ENCODE assay signal across 15 cellular contexts in the genomic region with DNA sequence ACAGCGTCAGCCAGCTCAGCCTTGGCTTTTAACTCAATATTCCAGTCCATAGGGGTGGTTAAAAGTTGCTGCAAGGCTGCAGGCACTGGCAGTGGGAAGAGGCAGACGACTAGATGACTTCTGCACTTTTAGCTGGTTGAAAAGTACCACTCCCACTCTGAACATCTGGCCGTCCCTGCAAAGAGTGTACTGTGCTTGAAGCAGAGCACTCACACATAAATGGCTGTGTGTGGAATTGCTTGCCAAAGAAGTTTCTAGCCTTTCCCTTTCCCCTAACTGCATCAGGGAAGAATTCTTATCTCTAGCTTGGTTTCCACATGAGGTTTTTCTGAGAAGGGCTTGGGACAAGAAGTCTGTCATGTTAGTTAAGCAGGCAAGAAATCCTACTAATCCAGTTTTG. TPM values are rescaled to one million over a fixed set of nuclear protein-coding genes. Genes with fewer than 3 reads are reported as not detected.
A peak's percentile ranks its signal among the peaks of the same experiment; 100 is the strongest.
DNase-seq lines count a peak whose midpoint lies in the region; ATAC-seq, FAIRE-seq and TF ChIP-seq lines count a peak whose summit lies in the region.
"Had no signal": no experiment of that assay in that cellular context is flagged by ENCODE, and none has a peak within 500 bp of the region (broad histone marks: within the 10 kb centered on the region; RNA-seq: fewer than 3 reads in every experiment).

No MANE protein-coding gene starts in this region.

- WGBS in GM23248 (ENCODE audit: low coverage in 1 of 2, low lambda C conversion rate in 2 of 2, missing lambda C conversion rate in 2 of 2), 2 experiments: 17 to 25% methylated on average over 3 of the region's 3 CpGs

- no peak overlapping the region for H3K4me3 ChIP-seq in GM23248
- H3K4me3 ChIP-seq in gastrocnemius medialis: no peak overlapping the region
- H3K4me3 ChIP-seq: BLaER1 had no signal

- H3K9me2 ChIP-seq in GM23248 (ENCODE audit: insufficient read depth): no peaks in the 10 kb centered on the region

- intact Hi-C loops in cardiac septum (cut with DNase I) (no loop called here), gastrocnemius medialis (cut with DNase I; ENCODE audit: low total_unique reads) (no loop called here)

- H3K27me3 ChIP-seq in GM23248 (replicated peaks; ENCODE audit: insufficient read depth) (no peaks in the 10 kb centered on the region), gastrocnemius medialis (no peaks in the 10 kb centered on the region)

- H3K9ac ChIP-seq in GM23248: peak overlapping the region; percentile 14; the same call in 1 of the 2 replicates
- H3K9ac ChIP-seq: BLaER1 had no signal

- no peak for FAIRE-seq in RCC 7860 (lab: Jason Lieb, UNC)

- peaks cover 47% of the 10 kb centered on the region for H3K79me2 ChIP-seq in GM23248 (ENCODE audit: insufficient read depth)

- H3K36me3 ChIP-seq in GM23248 (ENCODE audit: low read depth) (peaks cover 46% of the 10 kb centered on the region), gastrocnemius medialis (peaks cover 4 to 49% of the 10 kb centered on the region in 2 donors)

- H2AFZ ChIP-seq in GM23248: no peak overlapping the region

- TF ChIP-seq POLR2A in gastrocnemius medialis (IDR thresholded peaks at IDR 0.05): no peak

- peaks cover 77% of the 10 kb centered on the region for H3F3A ChIP-seq in GM23248 (ENCODE audit: insufficient read depth)

- peak overlapping the region; percentile 95 for H3K27ac ChIP-seq in GM23248
- peak overlapping the region; percentile 38 for H3K27ac ChIP-seq in angular gyrus (ENCODE audit: low read depth, low read length)
- peak overlapping the region; percentile 1 to 91 (median 20) for H3K27ac ChIP-seq in gastrocnemius medialis
- H3K27ac ChIP-seq: BLaER1 had no signal

- H4K20me1 ChIP-seq in GM23248 (ENCODE audit: insufficient read depth): no peaks in the 10 kb centered on the region

- H3K4me2 ChIP-seq in GM23248 (ENCODE audit: unreplicated experiment): no peak overlapping the region
- H3K4me2 ChIP-seq: BLaER1 had no signal

- ATAC-seq in gastrocnemius medialis: no peak
- ATAC-seq: T-cell had no signal

- TF ChIP-seq CTCF in gastrocnemius medialis (IDR thresholded peaks at IDR 0.05 in 4 of 5, conservative IDR thresholded peaks at IDR 0.05 in 1 of 5): no peak

- DNase-seq in GM23248 (no peak), cardiac septum (ENCODE audit: low spot score) (peak; percentile 75), gastrocnemius medialis (no peak), RCC 7860 (ENCODE audit: low spot score) (no peak), NCI-H146 treated with DMSO at 0.1 percent for 48 hours (lab: John Stamatoyannopoulos, UW; ENCODE audit: unreplicated experiment) (no peak), NCI-H1930 (lab: John Stamatoyannopoulos, UW) (no peak), NOMO-1 treated with dmso at 0.1 percent for 144 hours (lab: John Stamatoyannopoulos, UW; ENCODE audit: unreplicated experiment) (no peak)
- DNase-seq: activated CD4-positive, alpha-beta T cell treated with anti-CD3 and anti-CD28 coated beads, Interleukin-2, amount 10 ng/mL, durations not matched to agents 24 days and 14 days; KBM-7; mesendoderm; NCI-H1417; NCI-H446; T-cell had no signal

- peaks cover 33% of the 10 kb centered on the region for H3K4me1 ChIP-seq in GM23248 (ENCODE audit: insufficient read depth)
- H3K4me1 ChIP-seq in gastrocnemius medialis: peaks cover 0 to 12% of the 10 kb centered on the region in 2 donors

- H3K9me3 ChIP-seq in GM23248 (ENCODE audit: low read depth) (no peaks in the 10 kb centered on the region), gastrocnemius medialis (no peaks in the 10 kb centered on the region)
- H3K9me3 ChIP-seq: BLaER1 had no signal

- in situ Hi-C loops in GM23248 (cut with MboI): no loop called here
- in situ Hi-C loops in gastrocnemius medialis (cut with MboI; ENCODE audit: low sequenced_read_pairs in 4 of 4): no loop called here

RNA-seq across cellular contexts. Expression of a gene that starts 5.1 kb away (rescaled TPM):
- 102 and 109 TPM in 2 replicates for total RNA-seq in GM23248 (2014; rRNA removed; shearing (Covaris generic))
- 91.7 and 91.8 TPM in 2 replicates for polyA plus RNA-seq in GM23248 (2016; fragmentation: Nextera tagmentation; extraction: Ambion mirVana)
- total RNA-seq in cardiac septum (155 TPM), gastrocnemius medialis (10 to 100 TPM; 16.5 to 35.7 (median 22.7) TPM)

RNA-seq across cellular contexts. Expression of a gene that starts 30.1 kb away (rescaled TPM):
- total RNA-seq in GM23248 (2014; rRNA removed; shearing (Covaris generic)): 187 and 191 TPM in 2 replicates
- polyA plus RNA-seq in GM23248 (2016; fragmentation: Nextera tagmentation; extraction: Ambion mirVana): 188 and 190 TPM in 2 replicates
- total RNA-seq in cardiac septum (118 TPM), gastrocnemius medialis (10 to 100 TPM; 48.7 to 78.7 (median 65.4) TPM)

RNA-seq across cellular contexts. Expression of a gene that starts 36.6 kb away (rescaled TPM):
- total RNA-seq in GM23248 (2014; rRNA removed; shearing (Covaris generic)): 38.1 and 49.5 TPM in 2 replicates
- polyA plus RNA-seq in GM23248 (2016; fragmentation: Nextera tagmentation; extraction: Ambion mirVana): 21.7 and 25.9 TPM in 2 replicates
- total RNA-seq in cardiac septum: 24.0 TPM
- total RNA-seq in gastrocnemius medialis: 10 to 100 TPM; 14.1 to 25.1 (median 15.4) TPM

Comparison
In these comparisons a context has a peak if more than half of its experiments do, and no peak if none do; other contexts are left out.
1. H3K27ac ChIP-seq: peak in every context shown above with its lines; median percentile 95 in GM23248; 38 in angular gyrus; 20 in gastrocnemius medialis.